In genomic region chr14:91837076-91837475, GRCh38 we compare ENCODE assay signal across 9 cellular contexts. TPM values are rescaled to one million over a fixed set of nuclear protein-coding genes. Genes with fewer than 3 reads are reported as not detected.
DNase-seq lines count a peak whose midpoint lies in the region; ATAC-seq and TF ChIP-seq lines count a peak whose summit lies in the region.
"Had no signal": no experiment of that assay in that cellular context is flagged by ENCODE, and none has a peak within 500 bp of the region (broad histone marks: within the 10 kb centered on the region; RNA-seq: fewer than 3 reads in every experiment).

No MANE protein-coding gene starts in this region.

- H3K27ac ChIP-seq in cardiac muscle cell = no peak overlapping the region
- peak overlapping the region; percentile 94 to 95 for H3K27ac ChIP-seq in uterus

- TF ChIP-seq CTCF in cardiac muscle cell (IDR thresholded peaks at IDR 0.05; ENCODE audit: low read depth, low read length) = no peak
- no peak for TF ChIP-seq CTCF in uterus (IDR thresholded peaks at IDR 0.05)

- H3K9me3 Mint-ChIP-seq in central memory CD8-positive, alpha-beta T cell = no peaks in the 10 kb centered on the region

- H3K36me3 ChIP-seq in cardiac muscle cell (no peaks in the 10 kb centered on the region), mucosa of stomach (ENCODE audit: control insufficient read depth, insufficient read depth, low read length) (no peaks in the 10 kb centered on the region), uterus (no peaks in the 10 kb centered on the region)

- H3K27me3 ChIP-seq in cardiac muscle cell (peaks cover 38% of the 10 kb centered on the region), mucosa of stomach (ENCODE audit: control insufficient read depth, insufficient read depth, low read length) (peaks cover 3% of the 10 kb centered on the region), uterus (no peaks in the 10 kb centered on the region)

- peak overlapping the region; percentile 84 for H3K4me3 Mint-ChIP-seq in central memory CD8-positive, alpha-beta T cell

- no peak for TF ChIP-seq POLR2A in uterus (IDR thresholded peaks at IDR 0.05)

- peaks cover 35% of the 10 kb centered on the region for H3K36me3 Mint-ChIP-seq in central memory CD8-positive, alpha-beta T cell (ENCODE audit: insufficient read depth)

- intact Hi-C loops in cardiac septum (cut with DNase I) (no loop called here), uterus (cut with DNase I; ENCODE audit: low total_unique reads) (no loop called here)

- ATAC-seq in central memory CD8-positive, alpha-beta T cell (replicated peaks; ENCODE audit: extremely low read depth, poor library complexity, severe bottlenecking) = no peak

- H3K9me3 ChIP-seq in cardiac muscle cell (ENCODE audit: low read depth) (no peaks in the 10 kb centered on the region), mucosa of stomach (ENCODE audit: control insufficient read depth, low read length) (no peaks in the 10 kb centered on the region), uterus (no peaks in the 10 kb centered on the region)

- no peaks in the 10 kb centered on the region for H3K27me3 Mint-ChIP-seq in central memory CD8-positive, alpha-beta T cell

- H3K4me3 ChIP-seq in cardiac muscle cell (peak overlapping the region; percentile 63), mucosa of stomach (ENCODE audit: low read length) (peak overlapping the region; percentile 44), uterus (peak overlapping the region; percentile 66 to 79)

- H3K4me1 Mint-ChIP-seq in central memory CD8-positive, alpha-beta T cell = peaks cover 81% of the 10 kb centered on the region

- H3K4me1 ChIP-seq in cardiac muscle cell (ENCODE audit: low read depth) = peaks cover 4% of the 10 kb centered on the region
- H3K4me1 ChIP-seq in mucosa of stomach (ENCODE audit: control insufficient read depth, insufficient read depth, low read length) = peaks cover 20% of the 10 kb centered on the region
- no peaks in the 10 kb centered on the region for H3K4me1 ChIP-seq in uterus

- DNase-seq in cardiac muscle cell (ENCODE audit: low read depth in 1 of 2, low spot score in 1 of 2) = no peak
- no peak for DNase-seq in cardiac septum (ENCODE audit: low spot score)
- DNase-seq in central memory CD8-positive, alpha-beta T cell (ENCODE audit: low spot score in 2 of 2) = no peak
- DNase-seq in uterus = no peak
- no peak for DNase-seq in NCI-H526 (lab: John Stamatoyannopoulos, UW)
- DNase-seq in SW 1271 (lab: John Stamatoyannopoulos, UW) = no peak
- DNase-seq in NCI-H345 treated with DMSO at 0.1 percent for 48 hours (lab: John Stamatoyannopoulos, UW; ENCODE audit: unreplicated experiment) = no peak
- DNase-seq: DND-41 had no signal

- peak overlapping the region; percentile 73 for H3K9ac ChIP-seq in mucosa of stomach (ENCODE audit: low read length)

- peak overlapping the region; percentile 63 for H3K27ac Mint-ChIP-seq in central memory CD8-positive, alpha-beta T cell (ENCODE audit: low read depth)

RNA-seq across cellular contexts. Expression of gene TC2N, which starts 30.3 kb away (rescaled TPM):
- 0.25 and 0.77 TPM in 2 replicates for total RNA-seq in cardiac muscle cell
- polyA plus RNA-seq in cardiac muscle cell = 0.05 and 0.17 TPM in 2 replicates
- 1.7 TPM for total RNA-seq in cardiac septum
- total RNA-seq in uterus = 10 to 100 TPM; 25.4 to 79.1 (median 36.5) TPM
